ENCODE assay signal across 14 cellular contexts in genomic region chr6:56046576-56046975, GRCh38.
DNase-seq lines count a peak whose midpoint lies in the region; ATAC-seq, FAIRE-seq and TF ChIP-seq lines count a peak whose summit lies in the region.
"Had no signal": no experiment of that assay in that cellular context is flagged by ENCODE, and none has a peak within 500 bp of the region (broad histone marks: within the 10 kb centered on the region; RNA-seq: fewer than 3 reads in every experiment).

No MANE protein-coding gene starts in this region.

- no peak overlapping the region for H3K27ac ChIP-seq in IMR-90 (ENCODE audit: insufficient read depth, low read length)
- H3K27ac ChIP-seq in astrocyte (ENCODE audit: low read depth, low read length): no peak overlapping the region
- no peak overlapping the region for H3K27ac ChIP-seq in esophagus squamous epithelium
- H3K27ac ChIP-seq: C4-2B, esophagus muscularis mucosa had no signal

- H3K4me1 ChIP-seq in IMR-90 (ENCODE audit: control insufficient read depth, insufficient read depth, low read length) (no peaks in the 10 kb centered on the region), astrocyte (ENCODE audit: insufficient read depth, low read length) (no peaks in the 10 kb centered on the region), esophagus squamous epithelium (no peaks in the 10 kb centered on the region)
- H3K4me1 ChIP-seq: esophagus muscularis mucosa had no signal

- H3K9me3 Mint-ChIP-seq in astrocyte (ENCODE audit: unreplicated experiment): peaks cover 1% of the 10 kb centered on the region
- peaks cover 4 to 24% (median 10%) of the 10 kb centered on the region in 6 donors for H3K9me3 Mint-ChIP-seq in immature natural killer cell

- H3K27me3 ChIP-seq in IMR-90 (ENCODE audit: control insufficient read depth, insufficient read depth, low read length) (no peaks in the 10 kb centered on the region), astrocyte (ENCODE audit: insufficient read depth, low read length) (no peaks in the 10 kb centered on the region), esophagus squamous epithelium (no peaks in the 10 kb centered on the region)
- H3K27me3 ChIP-seq: esophagus muscularis mucosa had no signal

- in situ Hi-C loops in IMR-90 (cut with MboI; ENCODE audit: low sequenced_read_pairs): no loop called here

- DNase-seq in AG10803 (ENCODE audit: low read depth) (peak; percentile 83), IMR-90 (peak; percentile 1), astrocyte (ENCODE audit: low read depth) (peak; percentile 86), kidney tubule cell (ENCODE audit: low spot score) (peak; percentile 45), immature natural killer cell (no peak), esophagus squamous epithelium (lab: John Stamatoyannopoulos, UW) (no peak), T-helper 1 cell (no peak)
- DNase-seq: activated effector memory CD4-positive, alpha-beta T cell treated with anti-CD3 and anti-CD28 coated beads, Interleukin-2, amount 50 U/mL, for 16 hours; NCI-H146; T-helper 17 cell had no signal

- H3K9me3 ChIP-seq in IMR-90 (ENCODE audit: control insufficient read depth, insufficient read depth, low read length) (no peaks in the 10 kb centered on the region), astrocyte (ENCODE audit: insufficient read depth, low read depth, low read length) (no peaks in the 10 kb centered on the region), esophagus squamous epithelium (no peaks in the 10 kb centered on the region)
- H3K9me3 ChIP-seq: esophagus muscularis mucosa had no signal

- TF ChIP-seq POLR2A in IMR-90 (IDR thresholded peaks at IDR 0.05; ENCODE audit: low read depth, low read length) (no peak), esophagus squamous epithelium (IDR thresholded peaks at IDR 0.05) (no peak)

- H3K36me3 Mint-ChIP-seq in astrocyte (ENCODE audit: low read depth, unreplicated experiment): no peaks in the 10 kb centered on the region
- H3K36me3 Mint-ChIP-seq in immature natural killer cell: no peaks in the 10 kb centered on the region
- H3K36me3 Mint-ChIP-seq: natural killer cell treated with Interleukin-12 subunit alpha and Interleukin-12 subunit beta and Interleukin-15 and Interleukin-18, amount 100 ng/mL, for 72 hours had no signal

- no peak overlapping the region for H4K91ac ChIP-seq in IMR-90 (ENCODE audit: insufficient read depth, low read depth, low read length)

- TF ChIP-seq CTCF in AG10803 (conservative IDR thresholded peaks at IDR 0.05; ENCODE audit: low read length) (no peak), IMR-90 (conservative IDR thresholded peaks at IDR 0.05; ENCODE audit: low read depth, low read length) (no peak), astrocyte (IDR thresholded peaks at IDR 0.05; ENCODE audit: insufficient read depth, low read depth, low read length) (no peak), esophagus squamous epithelium (IDR thresholded peaks at IDR 0.05) (no peak)

- no peak overlapping the region for H4K8ac ChIP-seq in IMR-90 (ENCODE audit: low read depth in 2 of 2, low read length in 2 of 2)

- no peak overlapping the region for H2AK9ac ChIP-seq in IMR-90 (replicated peaks; ENCODE audit: low read depth, low read length, poor library complexity)

- H3K18ac ChIP-seq in IMR-90 (ENCODE audit: low read depth, low read length): no peak overlapping the region

- no peak overlapping the region for H3K4ac ChIP-seq in IMR-90 (ENCODE audit: low read depth, low read length)

- dilution Hi-C loops in IMR-90 (cut with HindIII; ENCODE audit: low sequenced_read_pairs, unreplicated experiment): no loop called here

- H3K9me1 ChIP-seq in IMR-90 (ENCODE audit: insufficient read depth, low read length): no peaks in the 10 kb centered on the region

- no peak overlapping the region for H3K4me2 ChIP-seq in IMR-90 (ENCODE audit: low read depth, low read length)
- no peak overlapping the region for H3K4me2 ChIP-seq in astrocyte (ENCODE audit: low read length)

- H2AK5ac ChIP-seq in IMR-90 (ENCODE audit: low read depth, low read length): no peak overlapping the region

- intact Hi-C loops in IMR-90 (cut with micrococcal nuclease): no loop called here
- intact Hi-C loops in esophagus squamous epithelium (cut with DNase I): no loop called here

- 81% methylated on average over 5 of the region's 7 CpGs; no CpG with 5 or more reads in 1 of the 2 experiments for WGBS in IMR-90 (ENCODE audit: extremely low coverage in 2 of 2, insufficient read length in 1 of 2), 2 experiments
- WGBS in esophagus squamous epithelium, 2 donors: 49% methylated on average over 7 of the region's 7 CpGs

- no peak overlapping the region for H2BK5ac ChIP-seq in IMR-90 (ENCODE audit: low read depth, low read length, poor library complexity, severe bottlenecking)

- H3K27me3 Mint-ChIP-seq in astrocyte (ENCODE audit: low read depth, unreplicated experiment) (no peaks in the 10 kb centered on the region), immature natural killer cell (ENCODE audit: low read depth in 3 of 3) (peaks cover under 1 to 2% (median 2%) of the 10 kb centered on the region in 3 donors)
- H3K27me3 Mint-ChIP-seq: natural killer cell treated with Interleukin-12 subunit alpha and Interleukin-12 subunit beta and Interleukin-15 and Interleukin-18, amount 100 ng/mL, for 72 hours; T-helper 17 cell had no signal

- H3K4me1 Mint-ChIP-seq in astrocyte (ENCODE audit: low read depth, unreplicated experiment): peaks cover 20% of the 10 kb centered on the region
- no peaks in the 10 kb centered on the region for H3K4me1 Mint-ChIP-seq in immature natural killer cell
- H3K4me1 Mint-ChIP-seq: T-helper 17 cell had no signal

- H3K9ac ChIP-seq in IMR-90 (ENCODE audit: low read depth, low read length) (no peak overlapping the region), astrocyte (ENCODE audit: low read length) (no peak overlapping the region)

- no peak for ATAC-seq in IMR-90 (ENCODE audit: low read depth)
- ATAC-seq in HG03378 (IDR thresholded peaks at IDR 0.05; ENCODE audit: unreplicated experiment): no peak
- ATAC-seq: natural killer cell treated with Interleukin-12 subunit alpha and Interleukin-12 subunit beta and Interleukin-15 and Interleukin-18, amount 100 ng/mL, for 72 hours; T-helper 17 cell had no signal

- H3K4me3 ChIP-seq in AG10803 (ENCODE audit: low read length) (no peak overlapping the region), IMR-90 (ENCODE audit: insufficient read depth, low read depth, low read length) (no peak overlapping the region), astrocyte (ENCODE audit: insufficient read depth, low read depth, low read length) (no peak overlapping the region), esophagus squamous epithelium (no peak overlapping the region)
- H3K4me3 ChIP-seq: esophagus muscularis mucosa had no signal

- no peak overlapping the region for H4K5ac ChIP-seq in IMR-90 (ENCODE audit: low read depth, low read length)

- no peaks in the 10 kb centered on the region for H3K79me2 ChIP-seq in astrocyte (ENCODE audit: insufficient read depth, low read length)

- no peak overlapping the region for H2BK20ac ChIP-seq in IMR-90 (ENCODE audit: low read depth, low read length)

- H2AFZ ChIP-seq in IMR-90 (replicated peaks; ENCODE audit: low read length, poor library complexity) (no peak overlapping the region), astrocyte (ENCODE audit: low read depth, low read length) (no peak overlapping the region)

- H3K14ac ChIP-seq in IMR-90 (replicated peaks; ENCODE audit: low read depth, low read length): no peak overlapping the region

- POLR2A ChIA-PET in IMR-90 (lab: Charles Lee; ENCODE audit: unreplicated experiment): no interaction called here

- H4K20me1 ChIP-seq in IMR-90 (ENCODE audit: insufficient read depth, low read length) (no peaks in the 10 kb centered on the region), astrocyte (ENCODE audit: insufficient read depth, low read length) (no peaks in the 10 kb centered on the region)

- H3K36me3 ChIP-seq in IMR-90 (ENCODE audit: control insufficient read depth, insufficient read depth, low read length) (no peaks in the 10 kb centered on the region), astrocyte (ENCODE audit: insufficient read depth, low read length) (no peaks in the 10 kb centered on the region), esophagus squamous epithelium (no peaks in the 10 kb centered on the region)
- H3K36me3 ChIP-seq: esophagus muscularis mucosa had no signal

- no peak overlapping the region for H2BK120ac ChIP-seq in IMR-90 (ENCODE audit: low read depth, low read length)

- TF ChIP-seq RAD21 in IMR-90 (IDR thresholded peaks at IDR 0.05; ENCODE audit: low read length): no peak

- BruUV-seq in IMR-90 (replicated peaks; lab: Mats Ljungman, UMichigan): no TSS peak

- no peak overlapping the region for H3K23ac ChIP-seq in IMR-90 (ENCODE audit: low read depth, low read length)

- no peak overlapping the region for H3K56ac ChIP-seq in IMR-90 (ENCODE audit: extremely low read depth, insufficient read depth, low read length)

- H3K27ac Mint-ChIP-seq in astrocyte (ENCODE audit: unreplicated experiment) (peak overlapping the region; percentile 64), immature natural killer cell (no peak overlapping the region)
- H3K27ac Mint-ChIP-seq: natural killer cell treated with Interleukin-12 subunit alpha and Interleukin-12 subunit beta and Interleukin-15 and Interleukin-18, amount 100 ng/mL, for 72 hours; T-helper 17 cell had no signal

- H3K79me1 ChIP-seq in IMR-90 (ENCODE audit: low read depth in 1 of 2, low read length in 2 of 2): no peaks in the 10 kb centered on the region

- FAIRE-seq in astrocyte (lab: Jason Lieb, UNC): no peak

- H2BK15ac ChIP-seq in IMR-90 (ENCODE audit: low read depth, low read length): no peak overlapping the region

- CTCF ChIA-PET in IMR-90 (lab: Yijun Ruan, JAX): no interaction called here

- H3K4me3 Mint-ChIP-seq in astrocyte (ENCODE audit: unreplicated experiment): no peak overlapping the region
- no peak overlapping the region for H3K4me3 Mint-ChIP-seq in immature natural killer cell
- H3K4me3 Mint-ChIP-seq: natural killer cell treated with Interleukin-12 subunit alpha and Interleukin-12 subunit beta and Interleukin-15 and Interleukin-18, amount 100 ng/mL, for 72 hours; T-helper 17 cell had no signal

TF ChIP-seq in IMR-90, 13 proteins besides CTCF, POLR2A, EP300 and RAD21:
- TF ChIP-seq MAZ (IDR thresholded peaks at IDR 0.05; ENCODE audit: borderline replicate concordance, low read depth, low read length) (no peak), RCOR1 (IDR thresholded peaks at IDR 0.05; ENCODE audit: insufficient replicate concordance, low read length) (no peak), NFE2L2 (IDR thresholded peaks at IDR 0.05; ENCODE audit: low read depth, low read length) (no peak), MAFK (IDR thresholded peaks at IDR 0.05; ENCODE audit: low read depth, low read length) (no peak), FOS (IDR thresholded peaks at IDR 0.05; ENCODE audit: low read depth, low read length) (no peak), SMC3 (IDR thresholded peaks at IDR 0.05; ENCODE audit: low read depth, low read length) (no peak), CHD1 (IDR thresholded peaks at IDR 0.05; ENCODE audit: low read depth, low read length) (no peak), RFX5 (IDR thresholded peaks at IDR 0.05; ENCODE audit: low read depth, low read length) (no peak)

Comparison
In these comparisons a context has a peak if more than half of its experiments do, and no peak if none do; other contexts are left out.
1. DNase-seq: peak in AG10803 (single experiment), IMR-90 (single experiment), astrocyte (single experiment) and kidney tubule cell (single experiment); none in immature natural killer cell (0 of 3), esophagus squamous epithelium (single experiment) and T-helper 1 cell (0 of 5).